Comparison of ENCODE assay signal across 9 cellular contexts in the genomic region with DNA sequence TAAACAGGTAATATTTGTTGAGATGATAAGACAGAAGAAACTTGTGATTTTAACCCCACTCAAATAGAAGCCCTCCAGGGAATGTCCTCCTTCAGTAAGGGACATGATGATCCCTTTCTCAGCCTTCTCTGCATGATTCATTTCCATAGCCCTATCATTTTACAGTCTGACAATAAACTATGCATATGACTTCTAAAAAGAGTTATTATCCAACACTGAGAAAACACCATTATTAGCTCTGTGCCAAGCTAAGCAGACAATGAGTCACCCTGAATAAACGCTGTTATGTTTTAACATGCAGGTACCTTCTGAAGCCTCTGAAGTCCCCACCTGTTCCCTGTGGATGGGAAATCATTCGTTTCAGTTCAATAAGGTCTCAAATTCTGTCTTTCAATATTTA. TPM values are rescaled to one million over a fixed set of nuclear protein-coding genes. Genes with fewer than 3 reads are reported as not detected.
DNase-seq lines count a peak whose midpoint lies in the region; FAIRE-seq and TF ChIP-seq lines count a peak whose summit lies in the region.
"Had no signal": no experiment of that assay in that cellular context is flagged by ENCODE, and none has a peak within 500 bp of the region (broad histone marks: within the 10 kb centered on the region; RNA-seq: fewer than 3 reads in every experiment).

No MANE protein-coding gene starts in this region.

- no peaks in the 10 kb centered on the region for H3K9me3 Mint-ChIP-seq in chondrocyte (ENCODE audit: low read depth)

- no peak overlapping the region for H2AFZ ChIP-seq in osteoblast (ENCODE audit: low read length)

- H3K4me3 Mint-ChIP-seq in chondrocyte (ENCODE audit: unreplicated experiment): peak overlapping the region; percentile 41

- H3K27ac ChIP-seq in osteoblast (ENCODE audit: low read depth, low read length): peak overlapping the region; percentile 88

- peak; percentile 82 for DNase-seq in Daoy (ENCODE audit: low read depth)
- DNase-seq in NCI-H2081 treated with DMSO at 0.1 percent for 48 hours (lab: John Stamatoyannopoulos, UW): peak; percentile 99
- no peak for DNase-seq in chondrocyte (ENCODE audit: low spot score)
- peak; percentile 82 for DNase-seq in osteoblast (ENCODE audit: insufficient read length, low spot score, missing footprints)
- DNase-seq in frontal cortex (ENCODE audit: low spot score in 2 of 2): no peak
- DNase-seq in NCI-H524 (lab: John Stamatoyannopoulos, UW): no peak
- DNase-seq in activated naive CD4-positive, alpha-beta T cell treated with Interleukin-2 at 50 U/mL for 16 hours: no peak
- no peak for DNase-seq in activated gamma-delta T cell (lab: John Stamatoyannopoulos, UW)
- DNase-seq: activated CD4-positive, alpha-beta T cell treated with anti-CD3 and anti-CD28 coated beads for 1 hour had no signal

- H3K4me1 Mint-ChIP-seq in chondrocyte (ENCODE audit: low read depth): peaks cover 51% of the 10 kb centered on the region

- H3K36me3 Mint-ChIP-seq in chondrocyte (ENCODE audit: low read depth): peaks cover 2% of the 10 kb centered on the region

- no peak for FAIRE-seq in frontal cortex (lab: Jason Lieb, UNC)

- no peaks in the 10 kb centered on the region for H4K20me1 ChIP-seq in osteoblast (ENCODE audit: insufficient read depth, low read length)

- no peaks in the 10 kb centered on the region for H3K36me3 ChIP-seq in osteoblast (ENCODE audit: insufficient read depth, low read length)

- no peaks in the 10 kb centered on the region for H3K79me2 ChIP-seq in osteoblast (ENCODE audit: insufficient read depth, low read length)

- H3K27me3 ChIP-seq in osteoblast (ENCODE audit: insufficient read depth, low read length): no peaks in the 10 kb centered on the region

- peak overlapping the region; percentile 95 for H3K27ac Mint-ChIP-seq in chondrocyte (ENCODE audit: unreplicated experiment)

- peak overlapping the region; percentile 89 for H3K4me2 ChIP-seq in osteoblast (ENCODE audit: insufficient read depth, low read length)

- peaks cover 20% of the 10 kb centered on the region for H3K4me1 ChIP-seq in osteoblast (ENCODE audit: insufficient read depth, low read length)

- peak overlapping the region; percentile 59 for H3K4me3 ChIP-seq in osteoblast (ENCODE audit: insufficient read depth, low read length)

- no peaks in the 10 kb centered on the region for H3K9me3 ChIP-seq in osteoblast (ENCODE audit: low read depth, low read length)

- TF ChIP-seq CTCF in chondrocyte (IDR thresholded peaks at IDR 0.05): no peak
- TF ChIP-seq CTCF in osteoblast (IDR thresholded peaks at IDR 0.05; ENCODE audit: extremely low read depth, low read depth, low read length): no peak

- H3K27me3 Mint-ChIP-seq in chondrocyte (ENCODE audit: low read depth): no peaks in the 10 kb centered on the region

RNA-seq across cellular contexts. Expression of gene DTNB, which starts 54.7 kb away (rescaled TPM):
- 5.0 and 5.3 TPM in 2 replicates for total RNA-seq in Daoy (2014; rRNA removed; shearing (Covaris generic))
- total RNA-seq in chondrocyte (8.5 to 12.1 TPM (median 8.7 TPM) in 3 replicates), osteoblast (9.8 and 13.3 TPM in 2 replicates), frontal cortex (18.3 TPM)

Comparison
In these comparisons a context has a peak if more than half of its experiments do, and no peak if none do; other contexts are left out.
1. DNase-seq: peak in Daoy (single experiment), NCI-H2081 treated with DMSO at 0.1 percent for 48 hours (single experiment) and osteoblast (single experiment); none in chondrocyte (single experiment), frontal cortex (0 of 2), NCI-H524 (0 of 2), activated naive CD4-positive, alpha-beta T cell treated with Interleukin-2 at 50 U/mL for 16 hours (single experiment) and activated gamma-delta T cell (single experiment).